ENCODE assay signal across 8 cellular contexts in genomic region chr7:43647772-43648643, GRCh38.
DNase-seq lines count a peak whose midpoint lies in the region; ATAC-seq and TF ChIP-seq lines count a peak whose summit lies in the region.

No MANE protein-coding gene starts in this region.

- 9 to 11% methylated on average over 9 of the region's 9 CpGs for WGBS in lung, 2 donors

- no peaks in the 10 kb centered on the region for H3K9me3 ChIP-seq in WERI-Rb-1 (ENCODE audit: severe bottlenecking)
- no peaks in the 10 kb centered on the region for H3K9me3 ChIP-seq in lung (ENCODE audit: control insufficient read depth in 2 of 2, insufficient read depth in 1 of 2, low read length in 1 of 2)

- H3K27ac ChIP-seq in WERI-Rb-1 (peak overlapping the region; percentile 71), dorsolateral prefrontal cortex (peak overlapping the region; percentile 40 to 93 (median 86)), lung (ENCODE audit: low read depth in 1 of 2, low read length in 1 of 2) (peak overlapping the region; percentile 76 to 98)

- H3K27ac Mint-ChIP-seq in stimulated activated naive CD8-positive, alpha-beta T cell treated with anti-CD3 and anti-CD28 coated beads, Interleukin-15, amount 100 ng/mL, for 72 hours, result peak overlapping the region; percentile 98 to 100

- no peak for TF ChIP-seq CTCF in WERI-Rb-1 (IDR thresholded peaks at IDR 0.05; ENCODE audit: low read depth, low read length)
- no peak for TF ChIP-seq CTCF in dorsolateral prefrontal cortex (IDR thresholded peaks at IDR 0.05 in 54 of 56, conservative IDR thresholded peaks at IDR 0.05 in 2 of 56; ENCODE audit: low read depth in 1 of 56, partially characterized antibody in 56 of 56)
- TF ChIP-seq CTCF in lung (IDR thresholded peaks at IDR 0.05; ENCODE audit: control extremely low read depth, extremely low read depth), result no peak

- DNase-seq in ELR (ENCODE audit: low read depth), result peak; percentile 99
- peak; percentile 100 for DNase-seq in HCEC 1CT
- DNase-seq in NCI-H1092 treated with DMSO at 0.1 percent for 48 hours (lab: John Stamatoyannopoulos, UW), result peak; percentile 94
- DNase-seq in WERI-Rb-1, result no peak
- DNase-seq in dorsolateral prefrontal cortex, result peak; percentile 33 to 78 (median 62)
- peak; percentile 85 for DNase-seq in lung (ENCODE audit: low spot score)
- DNase-seq in stimulated activated naive CD8-positive, alpha-beta T cell treated with anti-CD3 and anti-CD28 coated beads, Interleukin-15, amount 100 ng/mL, for 72 hours, result peak; percentile 51 to 79

- H3K4me3 Mint-ChIP-seq in stimulated activated naive CD8-positive, alpha-beta T cell treated with anti-CD3 and anti-CD28 coated beads, Interleukin-15, amount 100 ng/mL, for 72 hours, result peak overlapping the region; percentile 65 to 82

- H3K4me1 Mint-ChIP-seq in stimulated activated naive CD8-positive, alpha-beta T cell treated with anti-CD3 and anti-CD28 coated beads, Interleukin-15, amount 100 ng/mL, for 72 hours, result peaks cover 99% of the 10 kb centered on the region

- H3K4me3 ChIP-seq in WERI-Rb-1 (ENCODE audit: low read depth, low read length), result no peak overlapping the region
- peak overlapping the region in 25 of 59 donors; percentile 4 to 42 (median 24) for H3K4me3 ChIP-seq in dorsolateral prefrontal cortex
- H3K4me3 ChIP-seq in lung, result no peak overlapping the region

- H3K9me3 Mint-ChIP-seq in stimulated activated naive CD8-positive, alpha-beta T cell treated with anti-CD3 and anti-CD28 coated beads, Interleukin-15, amount 100 ng/mL, for 72 hours, result no peaks in the 10 kb centered on the region

- H3K27me3 ChIP-seq in WERI-Rb-1 (ENCODE audit: insufficient read depth, low read depth, severe bottlenecking) (no peaks in the 10 kb centered on the region), dorsolateral prefrontal cortex (no peaks in the 10 kb centered on the region), lung (ENCODE audit: control insufficient read depth, insufficient read depth) (no peaks in the 10 kb centered on the region)

- no peaks in the 10 kb centered on the region for H3K27me3 Mint-ChIP-seq in stimulated activated naive CD8-positive, alpha-beta T cell treated with anti-CD3 and anti-CD28 coated beads, Interleukin-15, amount 100 ng/mL, for 72 hours

- peaks cover 31 to 32% of the 10 kb centered on the region in 2 donors for H3K4me1 ChIP-seq in lung (ENCODE audit: control insufficient read depth in 2 of 2, insufficient read depth in 2 of 2, low read length in 2 of 2)

- peaks cover 46% of the 10 kb centered on the region for H3K36me3 ChIP-seq in WERI-Rb-1
- H3K36me3 ChIP-seq in lung (ENCODE audit: control insufficient read depth in 2 of 2, insufficient read depth in 2 of 2, low read length in 2 of 2), result peaks cover 0 to 13% of the 10 kb centered on the region in 2 donors

- ATAC-seq in lung (ENCODE audit: insufficient read depth, low FRiP score), result peak; percentile 72
- peak; percentile 72 for ATAC-seq in stimulated activated naive CD8-positive, alpha-beta T cell treated with anti-CD3 and anti-CD28 coated beads, Interleukin-15, amount 100 ng/mL, for 72 hours
- ATAC-seq in GM19351 (IDR thresholded peaks at IDR 0.05; ENCODE audit: unreplicated experiment), result no peak

- intact Hi-C loops in dorsolateral prefrontal cortex (cut with DNase I), result loop anchor here (5.0 kb wide), 1 partner anchor 66 kb away; the partner anchor contains the start of gene STK17A (in 2 of the 2)
